Comparison of ENCODE assay signal across 17 cellular contexts in genomic region chr1:221030121-221030649, GRCh38.
DNase-seq lines count a peak whose midpoint lies in the region; ATAC-seq, FAIRE-seq and TF ChIP-seq lines count a peak whose summit lies in the region.
"Had no signal": no experiment of that assay in that cellular context is flagged by ENCODE, and none has a peak within 500 bp of the region (broad histone marks: within the 10 kb centered on the region; RNA-seq: fewer than 3 reads in every experiment).

No MANE protein-coding gene starts in this region.

- ATAC-seq in Right ventricle myocardium inferior (peak; percentile 42), HG03280 (IDR thresholded peaks at IDR 0.05; ENCODE audit: unreplicated experiment) (no peak)
- ATAC-seq: PC-3 had no signal

- H4K8ac ChIP-seq in mesenchymal stem cell (ENCODE audit: low read length), result no peak overlapping the region

- H3K4me3 ChIP-seq in esophagus muscularis mucosa (no peak overlapping the region), mesenchymal stem cell (ENCODE audit: insufficient read depth in 1 of 2, low read depth in 1 of 2, low read length in 2 of 2) (no peak overlapping the region), kidney (ENCODE audit: low read length in 2 of 2) (no peak overlapping the region)
- H3K4me3 ChIP-seq: SJSA1 had no signal

- no peak overlapping the region for H3K18ac ChIP-seq in mesenchymal stem cell (ENCODE audit: low read depth in 1 of 2, low read length in 2 of 2)

- H3K23ac ChIP-seq in mesenchymal stem cell (ENCODE audit: low read length in 2 of 2), result no peak overlapping the region

- no peak for TF ChIP-seq CTCF in esophagus muscularis mucosa (IDR thresholded peaks at IDR 0.05)
- no peak for TF ChIP-seq CTCF in kidney (IDR thresholded peaks at IDR 0.05; ENCODE audit: borderline replicate concordance, extremely low read depth, insufficient read depth)

- H4K91ac ChIP-seq in mesenchymal stem cell (ENCODE audit: low read length), result no peak overlapping the region

- no peak for FAIRE-seq in kidney (lab: Jason Lieb, UNC)
- FAIRE-seq: GM19239 had no signal

- intact Hi-C loops in Right ventricle myocardium inferior (cut with DNase I), result no loop called here
- intact Hi-C loops in cardiac septum (cut with DNase I), result loop anchor here (10.0 kb wide), 1 partner anchor 135 kb away; no protein-coding TSS in a partner anchor
- intact Hi-C loops in esophagus muscularis mucosa (cut with DNase I), result loop anchor here (10.0 kb wide), 2 partner anchors 175 to 215 kb away; no protein-coding TSS in a partner anchor
- intact Hi-C loops in kidney (cut with DNase I), result no loop called here

- no peak for TF ChIP-seq POLR2A in esophagus muscularis mucosa (IDR thresholded peaks at IDR 0.05; ENCODE audit: low read depth)

- H3K9ac ChIP-seq in mesenchymal stem cell (ENCODE audit: low read length) (no peak overlapping the region), kidney (ENCODE audit: low read length in 2 of 2) (no peak overlapping the region)

- no peak overlapping the region for H2AK5ac ChIP-seq in mesenchymal stem cell (ENCODE audit: low read length, severe bottlenecking)

- 35% methylated on average over 5 of the region's 5 CpGs for WGBS in esophagus muscularis mucosa
- WGBS in mesenchymal stem cell, result 6% methylated on average over 2 of the region's 5 CpGs

- H3K36me3 ChIP-seq in esophagus muscularis mucosa, result no peaks in the 10 kb centered on the region
- H3K36me3 ChIP-seq in mesenchymal stem cell (ENCODE audit: control insufficient read depth in 1 of 2, insufficient read depth in 2 of 2, low read depth in 1 of 2, low read length in 2 of 2), result no peaks in the 10 kb centered on the region
- no peaks in the 10 kb centered on the region for H3K36me3 ChIP-seq in kidney (ENCODE audit: control insufficient read depth in 1 of 2, insufficient read depth in 2 of 2, low read length in 2 of 2)
- H3K36me3 ChIP-seq: SJSA1 had no signal

- H3K14ac ChIP-seq in mesenchymal stem cell (ENCODE audit: low read length in 2 of 2), result no peak overlapping the region

- no peak overlapping the region for H3K4ac ChIP-seq in mesenchymal stem cell (ENCODE audit: low read depth in 1 of 2, low read length in 2 of 2)

- H2BK12ac ChIP-seq in mesenchymal stem cell (ENCODE audit: low read length in 2 of 2), result no peak overlapping the region

- H2AFZ ChIP-seq in mesenchymal stem cell (ENCODE audit: low read depth, low read length), result no peak overlapping the region

- DNase-seq in Right ventricle myocardium inferior (ENCODE audit: missing footprints) (no peak), cardiac septum (ENCODE audit: low spot score) (no peak), esophagus muscularis mucosa (ENCODE audit: extremely low spot score) (no peak), mesenchymal stem cell (peak; percentile 55), kidney (no peak), anterior cingulate cortex (lab: John Stamatoyannopoulos, UW) (no peak)
- no peak for DNase-seq in activated CD8-positive, alpha-beta memory T cell treated with anti-CD3 and anti-CD28 coated beads for 24 hours
- DNase-seq: C1 segment of cervical spinal cord, NCI-H1048, NCI-H1436 treated with DMSO at 0.1 percent for 48 hours, NCI-H2081, NCI-H748 treated with DMSO at 0.1 percent for 48 hours, PC-3 had no signal

- H3K27ac ChIP-seq in esophagus muscularis mucosa (replicated peaks in 1 of 4) (peak overlapping the region; percentile 5 to 36 (median 24)), mesenchymal stem cell (ENCODE audit: low read length, poor library complexity, severe bottlenecking) (no peak overlapping the region), kidney (ENCODE audit: low read depth in 2 of 2, low read length in 2 of 2) (no peak overlapping the region)
- H3K27ac ChIP-seq: RWPE1, SJSA1 had no signal

- no peaks in the 10 kb centered on the region for H3K79me1 ChIP-seq in mesenchymal stem cell (replicated peaks; ENCODE audit: low read length, poor library complexity, severe bottlenecking)

- no peak overlapping the region for H3K4me2 ChIP-seq in mesenchymal stem cell (ENCODE audit: low read length, poor library complexity, severe bottlenecking)

- no peak overlapping the region for H2BK120ac ChIP-seq in mesenchymal stem cell (ENCODE audit: low read depth, low read length)

- H3K27me3 ChIP-seq in esophagus muscularis mucosa (no peaks in the 10 kb centered on the region), mesenchymal stem cell (ENCODE audit: control insufficient read depth in 1 of 2, insufficient read depth in 1 of 2, low read length in 2 of 2) (no peaks in the 10 kb centered on the region)
- H3K27me3 ChIP-seq: SJSA1 had no signal

- H3K9me3 ChIP-seq in esophagus muscularis mucosa (no peaks in the 10 kb centered on the region), mesenchymal stem cell (ENCODE audit: control insufficient read depth, low read length) (no peaks in the 10 kb centered on the region), kidney (ENCODE audit: control insufficient read depth in 1 of 2, low read length in 2 of 2) (no peaks in the 10 kb centered on the region)
- H3K9me3 ChIP-seq: SJSA1 had no signal

- H2BK5ac ChIP-seq in mesenchymal stem cell (ENCODE audit: low read depth, low read length, poor library complexity, severe bottlenecking), result no peak overlapping the region

- TF ChIP-seq EP300 in esophagus muscularis mucosa (IDR thresholded peaks at IDR 0.05), result no peak

- H3K4me1 ChIP-seq in esophagus muscularis mucosa (peaks cover 16 to 65% (median 51%) of the 10 kb centered on the region in 4 donors), mesenchymal stem cell (ENCODE audit: control insufficient read depth, insufficient read depth, low read depth, low read length) (peaks cover 2% of the 10 kb centered on the region), kidney (ENCODE audit: control insufficient read depth in 1 of 2, insufficient read depth in 1 of 2, low read depth in 1 of 2, low read length in 2 of 2) (no peaks in the 10 kb centered on the region)

- H2BK15ac ChIP-seq in mesenchymal stem cell (ENCODE audit: low read depth, poor library complexity, severe bottlenecking), result no peak overlapping the region

Comparison
In these comparisons a context has a peak if more than half of its experiments do, and no peak if none do; other contexts are left out.
1. intact Hi-C loops: an anchor here in cardiac septum (10.0 kb wide) and esophagus muscularis mucosa (10.0 kb wide); none called in Right ventricle myocardium inferior and kidney.
2. H3K27ac ChIP-seq: peak in esophagus muscularis mucosa (4 of 4); none in mesenchymal stem cell (single experiment) and kidney (0 of 2).